ENCODE assay signal across 15 cellular contexts in the genomic region with DNA sequence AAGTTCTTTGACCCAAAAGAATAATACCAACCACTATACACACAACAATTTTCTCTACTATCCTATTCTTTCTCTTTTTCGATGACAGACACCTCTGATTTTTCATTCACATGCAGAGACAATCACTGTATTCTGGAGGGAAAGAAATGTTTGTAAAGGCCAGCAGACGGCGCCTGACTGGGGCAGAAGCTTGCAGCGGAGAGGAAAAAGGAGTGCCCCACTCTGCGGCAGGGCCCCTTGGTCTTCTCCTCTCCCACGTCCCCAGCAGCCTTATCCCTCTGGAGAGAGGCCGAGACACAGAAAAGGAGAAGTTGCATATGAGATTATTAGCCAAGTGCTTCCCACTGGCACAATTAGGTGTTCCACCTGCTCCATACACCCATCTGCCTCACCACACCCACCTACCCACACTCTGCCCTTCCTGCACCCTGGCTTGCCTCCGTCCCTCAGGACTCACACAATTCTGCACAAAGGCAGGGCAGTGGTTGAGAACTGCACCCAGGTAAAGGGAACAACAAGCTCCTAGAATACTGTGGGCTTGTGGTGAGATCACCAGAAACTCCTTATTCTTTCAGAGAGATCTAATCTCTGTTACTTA.
DNase-seq lines count a peak whose midpoint lies in the region; ATAC-seq and TF ChIP-seq lines count a peak whose summit lies in the region.
"Had no signal": no experiment of that assay in that cellular context is flagged by ENCODE, and none has a peak within 500 bp of the region (broad histone marks: within the 10 kb centered on the region; RNA-seq: fewer than 3 reads in every experiment).

No MANE protein-coding gene starts in this region.

- H3K27ac Mint-ChIP-seq in nephron progenitor cell, result no peak overlapping the region
- H3K27ac Mint-ChIP-seq: CD4-positive, alpha-beta T cell; naive thymus-derived CD8-positive, alpha-beta T cell had no signal

- 36 to 57% methylated on average over 1 to 7 of the region's 8 CpGs for WGBS in gastroesophageal sphincter (ENCODE audit: low coverage in 1 of 2), 2 donors

- intact Hi-C loops in left ventricle myocardium inferior (cut with micrococcal nuclease), result no loop called here

- no peaks in the 10 kb centered on the region for H3K9me3 Mint-ChIP-seq in nephron progenitor cell
- H3K9me3 Mint-ChIP-seq: CD4-positive, alpha-beta T cell had no signal

- ATAC-seq in GM21576 (IDR thresholded peaks at IDR 0.05; ENCODE audit: unreplicated experiment) (no peak), gastroesophageal sphincter (no peak)
- ATAC-seq: naive thymus-derived CD8-positive, alpha-beta T cell had no signal

- H3K4me1 Mint-ChIP-seq in nephron progenitor cell, result peaks cover 28% of the 10 kb centered on the region
- H3K4me1 Mint-ChIP-seq: naive thymus-derived CD8-positive, alpha-beta T cell had no signal

- DNase-seq in GM12865 (ENCODE audit: low read depth) (peak; percentile 2), NCI-H146 (lab: John Stamatoyannopoulos, UW) (peak; percentile 80), astrocyte of the hippocampus (ENCODE audit: low read depth, low spot score) (peak; percentile 4), nephron progenitor cell (peak; percentile 21), left ventricle myocardium inferior (no peak), mucosa of gallbladder (ENCODE audit: low spot score) (no peak)
- DNase-seq: activated T-cell treated with anti-CD3 and anti-CD28 coated beads, Interleukin-2, amount 50 U/mL, for 1 hour; CD4-positive, alpha-beta T cell; foreskin fibroblast; naive thymus-derived CD8-positive, alpha-beta T cell; NCI-H82 had no signal

- no peaks in the 10 kb centered on the region for H3K36me3 Mint-ChIP-seq in nephron progenitor cell (ENCODE audit: low read depth)

- H3K4me1 ChIP-seq in left ventricle myocardium inferior (peaks cover 8% of the 10 kb centered on the region), gastroesophageal sphincter (peaks cover 0 to 20% (median 0%) of the 10 kb centered on the region in 3 donors)

- H3K27ac ChIP-seq in left ventricle myocardium inferior (replicated peaks) (no peak overlapping the region), gastroesophageal sphincter (no peak overlapping the region)
- H3K27ac ChIP-seq: suprapubic skin had no signal

- H3K4me3 Mint-ChIP-seq in nephron progenitor cell, result peak overlapping the region; percentile 5
- H3K4me3 Mint-ChIP-seq: CD4-positive, alpha-beta T cell; naive thymus-derived CD8-positive, alpha-beta T cell had no signal

- TF ChIP-seq EP300 in gastroesophageal sphincter (IDR thresholded peaks at IDR 0.05), result no peak

- TF ChIP-seq CTCF in GM12865 (IDR thresholded peaks at IDR 0.05; ENCODE audit: insufficient read depth, low read depth, low read length, missing control alignments) (peak; percentile 6), nephron progenitor cell (IDR thresholded peaks at IDR 0.05) (peak; percentile 48), left ventricle myocardium inferior (IDR thresholded peaks at IDR 0.05; ENCODE audit: borderline replicate concordance) (no peak), gastroesophageal sphincter (IDR thresholded peaks at IDR 0.05) (no peak)

- TF ChIP-seq POLR2A in gastroesophageal sphincter (IDR thresholded peaks at IDR 0.05), result no peak

- H3K27me3 ChIP-seq in left ventricle myocardium inferior (ENCODE audit: low read depth) (peaks cover 72% of the 10 kb centered on the region), gastroesophageal sphincter (peaks cover 55% of the 10 kb centered on the region)

- H3K4me3 ChIP-seq in GM12865 (ENCODE audit: low read depth, low read length) (no peak overlapping the region), left ventricle myocardium inferior (no peak overlapping the region), gastroesophageal sphincter (no peak overlapping the region)
- H3K4me3 ChIP-seq: smooth muscle cell, suprapubic skin had no signal

- H3K9me3 ChIP-seq in left ventricle myocardium inferior (replicated peaks), result no peaks in the 10 kb centered on the region
- H3K9me3 ChIP-seq in gastroesophageal sphincter, result no peaks in the 10 kb centered on the region
- H3K9me3 ChIP-seq: suprapubic skin had no signal

- H3K36me3 ChIP-seq in left ventricle myocardium inferior (no peaks in the 10 kb centered on the region), gastroesophageal sphincter (no peaks in the 10 kb centered on the region)
- H3K36me3 ChIP-seq: suprapubic skin had no signal

- H3K27me3 Mint-ChIP-seq in nephron progenitor cell (ENCODE audit: low read depth, poor library complexity), result peaks cover 55% of the 10 kb centered on the region

Comparison
In these comparisons a context has a peak if more than half of its experiments do, and no peak if none do; other contexts are left out.
1. DNase-seq: peak in GM12865 (single experiment), NCI-H146 (single experiment), astrocyte of the hippocampus (single experiment) and nephron progenitor cell (single experiment); none in left ventricle myocardium inferior (single experiment) and mucosa of gallbladder (single experiment).
2. CTCF ChIP-seq: peak in GM12865 (single experiment) and nephron progenitor cell (single experiment); none in left ventricle myocardium inferior (single experiment) and gastroesophageal sphincter (0 of 4).